ENCODE assay signal across 14 cellular contexts in the genomic region with DNA sequence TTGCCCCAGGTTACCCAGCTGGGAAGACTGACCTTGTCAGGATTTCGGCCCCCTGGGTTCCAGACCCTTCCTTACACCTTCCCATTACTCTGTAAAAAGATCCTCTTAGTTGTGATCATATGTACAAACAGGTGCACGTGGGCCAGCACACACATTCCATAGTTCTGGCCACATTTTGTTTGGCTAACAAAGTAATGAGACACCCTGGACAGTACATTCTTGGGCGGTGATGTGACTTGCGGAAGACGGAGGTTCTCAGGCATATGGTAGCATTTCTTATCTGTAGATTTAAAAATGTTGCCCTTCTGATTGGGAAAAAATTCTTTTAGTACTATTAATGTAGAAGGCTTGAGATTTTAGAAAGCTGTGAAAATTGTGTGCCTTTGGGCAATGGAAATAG.
DNase-seq lines count a peak whose midpoint lies in the region; FAIRE-seq and TF ChIP-seq lines count a peak whose summit lies in the region.
"Had no signal": no experiment of that assay in that cellular context is flagged by ENCODE, and none has a peak within 500 bp of the region (broad histone marks: within the 10 kb centered on the region; RNA-seq: fewer than 3 reads in every experiment).

No MANE protein-coding gene starts in this region.

- FAIRE-seq in urothelium cell line (lab: Jason Lieb, UNC), result peak; percentile 75
- FAIRE-seq: A204.1, G401.6 had no signal

- peak; percentile 42 for DNase-seq in NCI-H748 (lab: John Stamatoyannopoulos, UW; ENCODE audit: unreplicated experiment)
- DNase-seq in NCI-H748 treated with DMSO at 0.1 percent for 48 hours (lab: John Stamatoyannopoulos, UW), result no peak
- peak; percentile 35 to 36 for DNase-seq in SW 1271 (lab: John Stamatoyannopoulos, UW)
- peak; percentile 74 to 84 for DNase-seq in foreskin fibroblast
- DNase-seq in urothelium cell line (ENCODE audit: low spot score), result peak; percentile 82
- DNase-seq in NCI-H82 (lab: John Stamatoyannopoulos, UW), result no peak
- DNase-seq in T-helper 1 cell, result no peak
- DNase-seq in NCI-H1048 (lab: John Stamatoyannopoulos, UW), result no peak
- DNase-seq: activated CD4-positive, alpha-beta memory T cell treated with anti-CD3 and anti-CD28 coated beads, Interleukin-2, amount 10 ng/mL, durations not matched to agents 7 days and 5 days; activated naive CD4-positive, alpha-beta T cell treated with anti-CD3 and anti-CD28 coated beads for 36 hours; dorsolateral prefrontal cortex; NCI-H446 had no signal

- no peak for TF ChIP-seq CTCF in foreskin fibroblast (IDR thresholded peaks at IDR 0.05; ENCODE audit: low read depth, low read length)

- no peak overlapping the region for H3K4me3 ChIP-seq in foreskin fibroblast (ENCODE audit: low read depth in 1 of 2, low read length in 2 of 2)
- H3K4me3 ChIP-seq: dorsolateral prefrontal cortex had no signal

Comparison
In these comparisons a context has a peak if more than half of its experiments do, and no peak if none do; other contexts are left out.
1. DNase-seq: peak in NCI-H748 (single experiment), SW 1271 (2 of 2), foreskin fibroblast (2 of 2) and urothelium cell line (single experiment); none in NCI-H748 treated with DMSO at 0.1 percent for 48 hours (single experiment), NCI-H82 (single experiment), T-helper 1 cell (0 of 5) and NCI-H1048 (single experiment).